In genomic region chr5:79845448-79846197, GRCh38 we compare ENCODE assay signal across 11 cellular contexts.
A peak's percentile ranks its signal among the peaks of the same experiment; 100 is the strongest.
DNase-seq lines count a peak whose midpoint lies in the region; ATAC-seq, FAIRE-seq and TF ChIP-seq lines count a peak whose summit lies in the region.
"Had no signal": no experiment of that assay in that cellular context is flagged by ENCODE, and none has a peak within 500 bp of the region (broad histone marks: within the 10 kb centered on the region; RNA-seq: fewer than 3 reads in every experiment).

No MANE protein-coding gene starts in this region.

- no peaks in the 10 kb centered on the region for H3K9me3 ChIP-seq in adipocyte (ENCODE audit: control insufficient read depth, low read length)

- CTCF ChIA-PET in AG04449 (lab: Yijun Ruan, JAX), result interaction anchor here (1.4 to 6.4 kb wide), 2 partner anchors 11 to 16 kb away, joined by 3 to 53 read pairs; no protein-coding TSS in a partner anchor

- POLR2A ChIA-PET in AG04449 (lab: Yijun Ruan, JAX), result no interaction called here

- H3K4me3 ChIP-seq in AG04449 (ENCODE audit: low read depth, low read length), result no peak overlapping the region
- H3K4me3 ChIP-seq in adipocyte (ENCODE audit: low read length), result peak overlapping the region; percentile 55

- H3K36me3 ChIP-seq in adipocyte (ENCODE audit: control insufficient read depth, insufficient read depth, low read length, severe bottlenecking), result no peaks in the 10 kb centered on the region

- no peak for ATAC-seq in GM18520 (IDR thresholded peaks at IDR 0.05; ENCODE audit: unreplicated experiment)

- no peak for TF ChIP-seq CTCF in AG04449 (IDR thresholded peaks at IDR 0.05; ENCODE audit: insufficient read depth, low read length, missing control alignments)

- no peaks in the 10 kb centered on the region for H3K27me3 ChIP-seq in adipocyte (replicated peaks; ENCODE audit: control insufficient read depth, insufficient read depth, low read length)

- TF ChIP-seq POLR2A in H54 (IDR thresholded peaks at IDR 0.05; ENCODE audit: low read depth, low read length), result no peak

- peaks cover 21% of the 10 kb centered on the region for H3K4me1 ChIP-seq in adipocyte (ENCODE audit: control insufficient read depth, insufficient read depth, low read length)

- no peak overlapping the region for H3K9ac ChIP-seq in adipocyte (ENCODE audit: low read length)

- FAIRE-seq in H54 (lab: Jason Lieb, UNC), result no peak

- DNase-seq in AG04449 (ENCODE audit: low read depth, low spot score), result peak; percentile 50
- DNase-seq in H54 (ENCODE audit: insufficient read length, low spot score), result peak; percentile 27
- peak; percentile 83 for DNase-seq in adipocyte (ENCODE audit: low read depth)
- DNase-seq in iris pigment epithelial cell (ENCODE audit: low read depth), result peak; percentile 53
- DNase-seq in NCI-H187 (lab: John Stamatoyannopoulos, UW), result no peak
- no peak for DNase-seq in activated CD4-positive, CD25-positive, alpha-beta regulatory T cell treated with anti-CD3 and anti-CD28 coated beads, Interleukin-2, amount 50 U/mL, for 72 hours
- DNase-seq in NCI-H510A treated with DMSO at 0.1 percent for 48 hours (lab: John Stamatoyannopoulos, UW), result no peak
- DNase-seq: DMS 273 treated with DMSO at 0.1 percent for 48 hours; effector memory CD4-positive, alpha-beta T cell; NCI-H446 had no signal

Comparison
In these comparisons a context has a peak if more than half of its experiments do, and no peak if none do; other contexts are left out.
1. DNase-seq: peak in AG04449 (single experiment), H54 (single experiment), adipocyte (single experiment) and iris pigment epithelial cell (single experiment); none in NCI-H187 (0 of 2), activated CD4-positive, CD25-positive, alpha-beta regulatory T cell treated with anti-CD3 and anti-CD28 coated beads, Interleukin-2, amount 50 U/mL, for 72 hours (single experiment) and NCI-H510A treated with DMSO at 0.1 percent for 48 hours (single experiment).